ENCODE assay signal across 19 cellular contexts in genomic region chr16:60337671-60338070, GRCh38.
"Had no signal": no experiment of that assay in that cellular context is flagged by ENCODE, and none has a peak within 500 bp of the region (broad histone marks: within the 10 kb centered on the region; RNA-seq: fewer than 3 reads in every experiment).

No MANE protein-coding gene starts in this region.

- DNase-seq: naive thymus-derived CD8-positive, alpha-beta T cell; nephron progenitor cell; nucleus accumbens; pancreas; retina; right cardiac atrium; right lobe of liver; sigmoid colon; small intestine; stimulated activated CD4-positive, alpha-beta T cell treated with anti-CD3 and anti-CD28 coated beads, Interleukin-15, amount 100 ng/mL, for 24 hours; stimulated activated CD4-positive, alpha-beta T cell treated with anti-CD3 and anti-CD28 coated beads, Interleukin-2, amount 100 ng/mL, for 24 hours; stimulated activated CD4-positive, alpha-beta T cell treated with anti-CD3 and anti-CD28 coated beads, Interleukin-2, amount 100 ng/mL, for 48 hours; stimulated activated CD4-positive, alpha-beta T cell treated with anti-CD3 and anti-CD28 coated beads, Interleukin-4, amount 100 ng/mL, for 24 hours; stimulated activated naive B cell treated with anti-CD40 and anti-IgM and Interleukin-4, amounts not matched to agents 10 μg/mL and 1 μg/mL and 100 μg/mL, for 72 hours; stimulated activated naive CD4-positive, alpha-beta T cell treated with Interleukin-2 at 50 U/mL for 16 hours; stomach; thyroid gland; trophoblast cell; upper lobe of left lung had no signal
